9 cellular contexts compared by ENCODE assay signal in genomic region chr10:22250897-22251605, GRCh38. TPM values are rescaled to one million over a fixed set of nuclear protein-coding genes. Genes with fewer than 3 reads are reported as not detected.
DNase-seq lines count a peak whose midpoint lies in the region; ATAC-seq and TF ChIP-seq lines count a peak whose summit lies in the region.
"Had no signal": no experiment of that assay in that cellular context is flagged by ENCODE, and none has a peak within 500 bp of the region (broad histone marks: within the 10 kb centered on the region; RNA-seq: fewer than 3 reads in every experiment).

No MANE protein-coding gene starts in this region.

- H3K4me1 ChIP-seq in heart right ventricle (peaks cover 0 to 44% (median 12%) of the 10 kb centered on the region in 9 donors), foreskin keratinocyte (peaks cover 9% of the 10 kb centered on the region), skeletal muscle satellite cell (ENCODE audit: control insufficient read depth, insufficient read depth, low read length) (peaks cover 26% of the 10 kb centered on the region)

- no peaks in the 10 kb centered on the region for H3K36me3 Mint-ChIP-seq in WTC11

- peaks cover 10% of the 10 kb centered on the region for H3K4me1 Mint-ChIP-seq in WTC11

- DNase-seq in heart right ventricle = no peak
- no peak for DNase-seq in left cardiac atrium
- no peak for DNase-seq in WTC11 (ENCODE audit: low spot score)
- no peak for DNase-seq in foreskin keratinocyte
- DNase-seq in amniotic stem cell (lab: John Stamatoyannopoulos, UW) = no peak

- POLR2A ChIA-PET in WTC11 (lab: Charles Lee) = no interaction called here

- H3K4me3 ChIP-seq in heart right ventricle (peak overlapping the region; percentile 43 to 85 (median 76)), skeletal muscle satellite cell (ENCODE audit: low read length) (peak overlapping the region; percentile 87)

- H3K4me3 Mint-ChIP-seq in WTC11 = peak overlapping the region; percentile 90

- H3K9me3 Mint-ChIP-seq in WTC11 = no peaks in the 10 kb centered on the region

- peaks cover 0 to 5% (median 0%) of the 10 kb centered on the region in 7 donors for H3K27me3 ChIP-seq in heart right ventricle
- H3K27me3 ChIP-seq in foreskin keratinocyte = peaks cover 4% of the 10 kb centered on the region
- H3K27me3 ChIP-seq in skeletal muscle satellite cell (ENCODE audit: control insufficient read depth, insufficient read depth, low read length) = no peaks in the 10 kb centered on the region

- peak overlapping the region; percentile 98 for H3K9ac ChIP-seq in skeletal muscle satellite cell (ENCODE audit: low read depth, low read length)

- peaks cover 77% of the 10 kb centered on the region for H3K27me3 Mint-ChIP-seq in WTC11 (ENCODE audit: low read depth)

- H3K27ac Mint-ChIP-seq in WTC11 = no peak overlapping the region

- H3K36me3 ChIP-seq in heart right ventricle (no peaks in the 10 kb centered on the region), skeletal muscle satellite cell (ENCODE audit: insufficient read depth, low read length) (no peaks in the 10 kb centered on the region)

- peak overlapping the region; percentile 96 to 99 (median 98) for H3K27ac ChIP-seq in heart right ventricle
- peak overlapping the region; percentile 87 for H3K27ac ChIP-seq in foreskin keratinocyte

- intact Hi-C loops in heart right ventricle (cut with DNase I) = loop anchor here in 8 of 10 donors (5.0 to 10.0 kb wide), 10 partner anchors 61 to 844 kb away; partner anchors contain the start of genes COMMD3 (in 6 of the 8), DNAJC1 (in 5 of the 8), PIP4K2A (in 2 of the 8) and MLLT10 (in 1 of the 8)
- intact Hi-C loops in left cardiac atrium (cut with DNase I) = loop anchor here (5.0 to 10.0 kb wide), 3 partner anchors 64 to 184 kb away; partner anchors contain the start of gene COMMD3 (in 2 of the 2)

- WGBS in heart right ventricle, 2 donors = 19 to 25% methylated on average over 12 of the region's 12 CpGs

- ATAC-seq in heart right ventricle = no peak
- ATAC-seq in left cardiac atrium = no peak
- no peak for ATAC-seq in WTC11
- ATAC-seq in foreskin keratinocyte = no peak
- ATAC-seq in GM21381 (IDR thresholded peaks at IDR 0.05; ENCODE audit: unreplicated experiment) = no peak
- no peak for ATAC-seq in HG02678 (IDR thresholded peaks at IDR 0.05; ENCODE audit: unreplicated experiment)

- TF ChIP-seq CTCF in heart right ventricle (IDR thresholded peaks at IDR 0.05) = no peak
- no peak for TF ChIP-seq CTCF in WTC11 (IDR thresholded peaks at IDR 0.05)
- TF ChIP-seq CTCF in foreskin keratinocyte (conservative IDR thresholded peaks at IDR 0.05) = no peak

- no peaks in the 10 kb centered on the region for H3K9me3 ChIP-seq in heart right ventricle
- no peaks in the 10 kb centered on the region for H3K9me3 ChIP-seq in skeletal muscle satellite cell (replicated peaks; ENCODE audit: low read length)

- CTCF ChIA-PET in WTC11 (lab: Charles Lee) = no interaction called here

- H3K4me2 ChIP-seq in skeletal muscle satellite cell (ENCODE audit: low read length) = peak overlapping the region; percentile 97

TF ChIP-seq in WTC11, 78 proteins besides CTCF, POLR2A, EP300 and RAD21 (continues in another document):
- TF ChIP-seq ZNF532 (CRISPR knock-in tag; IDR thresholded peaks at IDR 0.05; ENCODE audit: borderline replicate concordance) (no peak), AR (CRISPR knock-in tag; IDR thresholded peaks at IDR 0.05) (no peak), ZNF396 (CRISPR knock-in tag; IDR thresholded peaks at IDR 0.05; ENCODE audit: borderline replicate concordance) (no peak), GRHL2 (CRISPR knock-in tag; IDR thresholded peaks at IDR 0.05; ENCODE audit: insufficient replicate concordance, severe bottlenecking) (no peak), TCF7 (CRISPR knock-in tag; IDR thresholded peaks at IDR 0.05; ENCODE audit: low read depth) (no peak), CBFB (CRISPR knock-in tag; IDR thresholded peaks at IDR 0.05; ENCODE audit: low read depth) (no peak), NR1H2 (CRISPR knock-in tag; IDR thresholded peaks at IDR 0.05) (no peak)
- TF ChIP-seq, protein P1, sequence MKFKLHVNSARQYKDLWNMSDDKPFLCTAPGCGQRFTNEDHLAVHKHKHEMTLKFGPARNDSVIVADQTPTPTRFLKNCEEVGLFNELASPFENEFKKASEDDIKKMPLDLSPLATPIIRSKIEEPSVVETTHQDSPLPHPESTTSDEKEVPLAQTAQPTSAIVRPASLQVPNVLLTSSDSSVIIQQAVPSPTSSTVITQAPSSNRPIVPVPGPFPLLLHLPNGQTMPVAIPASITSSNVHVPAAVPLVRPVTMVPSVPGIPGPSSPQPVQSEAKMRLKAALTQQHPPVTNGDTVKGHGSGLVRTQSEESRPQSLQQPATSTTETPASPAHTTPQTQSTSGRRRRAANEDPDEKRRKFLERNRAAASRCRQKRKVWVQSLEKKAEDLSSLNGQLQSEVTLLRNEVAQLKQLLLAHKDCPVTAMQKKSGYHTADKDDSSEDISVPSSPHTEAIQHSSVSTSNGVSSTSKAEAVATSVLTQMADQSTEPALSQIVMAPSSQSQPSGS (CRISPR knock-in tag; IDR thresholded peaks at IDR 0.05; ENCODE audit: borderline replicate concordance, low read depth) = no peak
- TF ChIP-seq, protein P2, sequence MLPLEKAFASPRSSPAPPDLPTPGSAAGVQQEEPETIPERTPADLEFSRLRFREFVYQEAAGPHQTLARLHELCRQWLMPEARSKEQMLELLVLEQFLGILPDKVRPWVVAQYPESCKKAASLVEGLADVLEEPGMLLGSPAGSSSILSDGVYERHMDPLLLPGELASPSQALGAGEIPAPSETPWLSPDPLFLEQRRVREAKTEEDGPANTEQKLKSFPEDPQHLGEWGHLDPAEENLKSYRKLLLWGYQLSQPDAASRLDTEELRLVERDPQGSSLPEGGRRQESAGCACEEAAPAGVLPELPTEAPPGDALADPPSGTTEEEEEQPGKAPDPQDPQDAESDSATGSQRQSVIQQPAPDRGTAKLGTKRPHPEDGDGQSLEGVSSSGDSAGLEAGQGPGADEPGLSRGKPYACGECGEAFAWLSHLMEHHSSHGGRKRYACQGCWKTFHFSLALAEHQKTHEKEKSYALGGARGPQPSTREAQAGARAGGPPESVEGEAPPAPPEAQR (CRISPR knock-in tag; IDR thresholded peaks at IDR 0.05) = no peak

RNA-seq across cellular contexts. Expression of gene EBLN1, which starts 33.2 kb away (rescaled TPM):
- total RNA-seq in heart right ventricle (not detected), left cardiac atrium (not detected), WTC11 (2021) (not detected in 3 replicates), foreskin keratinocyte (not detected in 2 replicates)
- polyA plus RNA-seq in heart right ventricle (not detected), foreskin keratinocyte (not detected in 2 replicates)
- total RNA-seq in skeletal muscle satellite cell (2012; rRNA removed) = not detected in 2 replicates
- total RNA-seq: glomerular endothelial cell had no signal
